ENCODE assay signal across 8 cellular contexts in genomic region chr17:76734080-76734840, GRCh38. TPM values are rescaled to one million over a fixed set of nuclear protein-coding genes. Genes with fewer than 3 reads are reported as not detected.
DNase-seq lines count a peak whose midpoint lies in the region; ATAC-seq and TF ChIP-seq lines count a peak whose summit lies in the region.

No MANE protein-coding gene starts in this region.

- H3K4me1 Mint-ChIP-seq in CD14-positive monocyte = peaks cover 48% of the 10 kb centered on the region
- H3K4me1 Mint-ChIP-seq in activated naive CD8-positive, alpha-beta T cell treated with anti-CD3 and anti-CD28 coated beads, Interleukin-2, amount 50 U/mL, for 24 hours = peaks cover 60% of the 10 kb centered on the region

- H3K27me3 Mint-ChIP-seq in CD14-positive monocyte (ENCODE audit: low read depth in 3 of 3) = peaks cover 0 to 2% (median 0%) of the 10 kb centered on the region in 3 donors
- H3K27me3 Mint-ChIP-seq in activated naive CD8-positive, alpha-beta T cell treated with anti-CD3 and anti-CD28 coated beads, Interleukin-2, amount 50 U/mL, for 24 hours = no peaks in the 10 kb centered on the region

- WGBS in mesendoderm (ENCODE audit: extremely low coverage, insufficient coverage, low lambda C conversion rate) = no CpG with 5 or more reads among the region's 8 CpGs

- H3K4me3 Mint-ChIP-seq in CD14-positive monocyte = peak overlapping the region; percentile 81 to 99
- H3K4me3 Mint-ChIP-seq in activated naive CD8-positive, alpha-beta T cell treated with anti-CD3 and anti-CD28 coated beads, Interleukin-2, amount 50 U/mL, for 24 hours = peak overlapping the region; percentile 98

- no peak overlapping the region for H3K4ac ChIP-seq in mesendoderm (ENCODE audit: low read depth, low read length)

- H3K4me3 ChIP-seq in KMS-11 (IDR thresholded peaks at IDR 0.05; ENCODE audit: insufficient read depth, low read depth, low read length) = no peak overlapping the region
- no peak overlapping the region for H3K4me3 ChIP-seq in mesendoderm (ENCODE audit: low read length)

- peaks cover 29% of the 10 kb centered on the region for H4K20me1 ChIP-seq in KMS-11 (ENCODE audit: insufficient read depth)

- H3K4me2 ChIP-seq in KMS-11 = peak overlapping the region; percentile 96
- H3K4me2 ChIP-seq in mesendoderm (ENCODE audit: low read length) = peak overlapping the region; percentile 98

- H3K27me3 ChIP-seq in KMS-11 (ENCODE audit: insufficient read depth, low read depth) = no peaks in the 10 kb centered on the region
- no peaks in the 10 kb centered on the region for H3K27me3 ChIP-seq in mesendoderm (ENCODE audit: insufficient read depth, low read length, poor library complexity)

- H3K4me1 ChIP-seq in KMS-11 (ENCODE audit: low read depth, poor library complexity, severe bottlenecking) = peaks cover 28% of the 10 kb centered on the region
- peaks cover 4% of the 10 kb centered on the region for H3K4me1 ChIP-seq in mesendoderm (ENCODE audit: control insufficient read depth, low read depth, low read length)

- H3K9me3 Mint-ChIP-seq in CD14-positive monocyte = peaks cover 0 to 2% (median 0%) of the 10 kb centered on the region in 7 donors
- H3K9me3 Mint-ChIP-seq in activated naive CD8-positive, alpha-beta T cell treated with anti-CD3 and anti-CD28 coated beads, Interleukin-2, amount 50 U/mL, for 24 hours = no peaks in the 10 kb centered on the region

- no peak for DNase-seq in CD14-positive monocyte (ENCODE audit: low spot score)
- no peak for DNase-seq in activated naive CD8-positive, alpha-beta T cell treated with anti-CD3 and anti-CD28 coated beads, Interleukin-2, amount 50 U/mL, for 24 hours
- no peak for DNase-seq in mesendoderm
- DNase-seq in H4 (ENCODE audit: low spot score) = no peak

- TF ChIP-seq CTCF in CD14-positive monocyte (IDR thresholded peaks at IDR 0.05) (no peak), KMS-11 (conservative IDR thresholded peaks at IDR 0.05; ENCODE audit: low read depth, low read length) (no peak)

- no peak overlapping the region for H2AFZ ChIP-seq in KMS-11 (ENCODE audit: low read depth)

- H3K56ac ChIP-seq in mesendoderm (ENCODE audit: low read length) = peak overlapping the region; percentile 59

- H3K9ac ChIP-seq in KMS-11 (peak overlapping the region; percentile 98), mesendoderm (ENCODE audit: low read length) (peak overlapping the region; percentile 100)

- no peaks in the 10 kb centered on the region for H3K79me1 ChIP-seq in mesendoderm (ENCODE audit: low read length)

- no peak overlapping the region for H2BK120ac ChIP-seq in mesendoderm (ENCODE audit: low read depth, low read length)

- no peak for ATAC-seq in activated naive CD8-positive, alpha-beta T cell treated with anti-CD3 and anti-CD28 coated beads, Interleukin-2, amount 50 U/mL, for 24 hours
- ATAC-seq in HG03039 (IDR thresholded peaks at IDR 0.05; ENCODE audit: unreplicated experiment) (no peak), GM18861 (IDR thresholded peaks at IDR 0.05; ENCODE audit: unreplicated experiment) (no peak), HG02870 (IDR thresholded peaks at IDR 0.05; ENCODE audit: unreplicated experiment) (no peak)

- no peak overlapping the region for H3K23ac ChIP-seq in mesendoderm (ENCODE audit: low read length)

- H4K5ac ChIP-seq in mesendoderm (ENCODE audit: low read length) = no peak overlapping the region

- no peak overlapping the region for H2AK5ac ChIP-seq in mesendoderm (ENCODE audit: low read length)

- H2BK5ac ChIP-seq in mesendoderm (ENCODE audit: low read length) = no peak overlapping the region

- H4K8ac ChIP-seq in mesendoderm (ENCODE audit: low read depth, low read length) = no peak overlapping the region

- intact Hi-C loops in CD14-positive monocyte (cut with micrococcal nuclease) = loop anchor here in 1 of 2 donors (10.0 kb wide), 1 partner anchor 469 kb away; the partner anchor contains the start of gene UBALD2

- peaks cover 87% of the 10 kb centered on the region for H3K79me2 ChIP-seq in KMS-11 (ENCODE audit: insufficient read depth, low read depth)
- peaks cover 38% of the 10 kb centered on the region for H3K79me2 ChIP-seq in mesendoderm (ENCODE audit: control insufficient read depth, insufficient read depth, low read length)

- H3K27ac Mint-ChIP-seq in CD14-positive monocyte = peak overlapping the region; percentile 57 to 98 (median 82)
- peak overlapping the region; percentile 98 for H3K27ac Mint-ChIP-seq in activated naive CD8-positive, alpha-beta T cell treated with anti-CD3 and anti-CD28 coated beads, Interleukin-2, amount 50 U/mL, for 24 hours

- no peak overlapping the region for H2BK15ac ChIP-seq in mesendoderm (replicated peaks; ENCODE audit: low read depth)

- H3K36me3 ChIP-seq in KMS-11 (ENCODE audit: insufficient read depth) = peaks cover 38% of the 10 kb centered on the region
- H3K36me3 ChIP-seq in mesendoderm (ENCODE audit: control insufficient read depth, insufficient read depth, low read length) = peaks cover 17% of the 10 kb centered on the region

- H3K18ac ChIP-seq in mesendoderm (ENCODE audit: low read length) = no peak overlapping the region

- H3K36me3 Mint-ChIP-seq in CD14-positive monocyte = peaks cover 46 to 62% of the 10 kb centered on the region in 2 donors
- peaks cover 63% of the 10 kb centered on the region for H3K36me3 Mint-ChIP-seq in activated naive CD8-positive, alpha-beta T cell treated with anti-CD3 and anti-CD28 coated beads, Interleukin-2, amount 50 U/mL, for 24 hours (ENCODE audit: low read depth)

- peak overlapping the region; percentile 95 for H3K27ac ChIP-seq in KMS-11
- H3K27ac ChIP-seq in mesendoderm (ENCODE audit: low read depth, low read length) = no peak overlapping the region

RNA-seq across cellular contexts. Expression of gene SRSF2, which starts 2.9 kb away (rescaled TPM):
- 100 to 1,000 TPM; 124 to 125 TPM for polyA plus RNA-seq in CD14-positive monocyte
- 501 TPM for polyA plus RNA-seq in mesendoderm (2013, experiment 1 of 2)
- polyA plus RNA-seq in mesendoderm (2013, experiment 2 of 2) = 494 TPM
- 225 and 330 TPM in 2 replicates for total RNA-seq in H4 (2014; rRNA removed; shearing (Covaris generic))

RNA-seq across cellular contexts. Expression of gene MFSD11, which starts 3.7 kb away (rescaled TPM):
- polyA plus RNA-seq in CD14-positive monocyte = 10 to 100 TPM; 23.8 to 24.8 TPM
- 13.5 TPM for polyA plus RNA-seq in mesendoderm (2013, experiment 1 of 2)
- 14.5 TPM for polyA plus RNA-seq in mesendoderm (2013, experiment 2 of 2)
- total RNA-seq in H4 (2014; rRNA removed; shearing (Covaris generic)) = 33.5 and 36.7 TPM in 2 replicates

RNA-seq across cellular contexts. Expression of gene METTL23, which starts 7.6 kb away (rescaled TPM):
- polyA plus RNA-seq in CD14-positive monocyte = 10 to 100 TPM; 56.5 to 71.3 TPM
- polyA plus RNA-seq in mesendoderm (2013, experiment 1 of 2) = 20.6 TPM
- 20.7 TPM for polyA plus RNA-seq in mesendoderm (2013, experiment 2 of 2)
- total RNA-seq in H4 (2014; rRNA removed; shearing (Covaris generic)) = 77.5 and 112 TPM in 2 replicates

RNA-seq across cellular contexts. Expression of gene JMJD6, which starts 7.9 kb away (rescaled TPM):
- polyA plus RNA-seq in CD14-positive monocyte = 10 to 100 TPM; 24.6 to 26.2 TPM
- 10.8 TPM for polyA plus RNA-seq in mesendoderm (2013, experiment 1 of 2)
- polyA plus RNA-seq in mesendoderm (2013, experiment 2 of 2) = 11.3 TPM
- 29.3 and 33.4 TPM in 2 replicates for total RNA-seq in H4 (2014; rRNA removed; shearing (Covaris generic))

RNA-seq across cellular contexts. Expression of gene MXRA7, which starts 23.5 kb away (rescaled TPM):
- under 1 TPM; 0.30 to 0.81 TPM for polyA plus RNA-seq in CD14-positive monocyte
- 10.2 TPM for polyA plus RNA-seq in mesendoderm (2013, experiment 1 of 2)
- 10.9 TPM for polyA plus RNA-seq in mesendoderm (2013, experiment 2 of 2)
- 149 and 167 TPM in 2 replicates for total RNA-seq in H4 (2014; rRNA removed; shearing (Covaris generic))
